In genomic region chr1:238331557-238331956, GRCh38 we compare ENCODE assay signal across 27 cellular contexts.
"Had no signal": no experiment of that assay in that cellular context is flagged by ENCODE, and none has a peak within 500 bp of the region (broad histone marks: within the 10 kb centered on the region; RNA-seq: fewer than 3 reads in every experiment).

No MANE protein-coding gene starts in this region.

- H3K27ac ChIP-seq: ascending aorta, Peyer's patch had no signal

- H3K4me1 ChIP-seq: ascending aorta, Peyer's patch had no signal

- H3K36me3 Mint-ChIP-seq: activated CD8-positive, alpha-beta memory T cell treated with anti-CD3 and anti-CD28 coated beads, Interleukin-2, amount 10 ng/mL, durations not matched to agents 7 days and 5 days; activated naive CD4-positive, alpha-beta T cell treated with anti-CD3 and anti-CD28 coated beads, Interleukin-2, amount 50 U/mL, for 72 hours; brain had no signal

- H3K27ac Mint-ChIP-seq: activated B cell treated with CpG ODN at 0.5 μM for 24 hours; activated CD4-positive, alpha-beta T cell treated with anti-CD3 and anti-CD28 coated beads, Interleukin-2, amount 10 ng/mL, durations not matched to agents 24 days and 14 days; activated CD8-positive, alpha-beta memory T cell treated with anti-CD3 and anti-CD28 coated beads, Interleukin-2, amount 10 ng/mL, durations not matched to agents 7 days and 5 days; activated naive CD4-positive, alpha-beta T cell treated with anti-CD3 and anti-CD28 coated beads, Interleukin-2, amount 50 U/mL, for 72 hours; activated naive CD8-positive, alpha-beta T cell treated with anti-CD3 and anti-CD28 coated beads, Interleukin-2, amount 50 U/mL, for 24 hours; activated T-cell treated with anti-CD3 and anti-CD28 coated beads, Interleukin-2, amount 50 U/mL, for 24 hours; brain; T-helper 17 cell had no signal

- DNase-seq: activated B cell treated with CpG ODN at 0.5 μM for 24 hours; activated CD4-positive, alpha-beta T cell treated with anti-CD3 and anti-CD28 coated beads for 1 hour; activated CD4-positive, alpha-beta T cell treated with anti-CD3 and anti-CD28 coated beads, Interleukin-2, amount 10 ng/mL, durations not matched to agents 24 days and 14 days; activated CD4-positive, alpha-beta T cell treated with anti-CD3 and anti-CD28 coated beads, Interleukin-2, amount 50 U/mL, for 48 hours; activated CD8-positive, alpha-beta memory T cell treated with anti-CD3 and anti-CD28 coated beads, Interleukin-2, amount 10 ng/mL, durations not matched to agents 7 days and 5 days; activated effector memory CD4-positive, alpha-beta T cell treated with anti-CD3 and anti-CD28 coated beads, Interleukin-2, amount 50 U/mL, for 16 hours; activated naive CD4-positive, alpha-beta T cell treated with Interleukin-2 at 50 U/mL for 16 hours; activated naive CD8-positive, alpha-beta T cell treated with anti-CD3 and anti-CD28 coated beads, Interleukin-2, amount 50 U/mL, for 24 hours; activated T-cell treated with anti-CD3 and anti-CD28 coated beads, Interleukin-2, amount 50 U/mL, for 24 hours; amniotic stem cell; KG1; NCI-H1105 treated with DMSO at 0.1 percent for 48 hours; NCI-H146; NCI-H187 treated with DMSO at 0.1 percent for 48 hours; NCI-H2081 treated with DMSO at 0.1 percent for 48 hours; NCI-H446; NCI-H524; OCI-M1; Peyer's patch; SHP77; T-helper 17 cell; T-helper 9 cell had no signal

- H3K9me3 ChIP-seq: ascending aorta, Peyer's patch had no signal

- H3K4me3 Mint-ChIP-seq: activated B cell treated with CpG ODN at 0.5 μM for 24 hours; activated CD4-positive, alpha-beta T cell treated with anti-CD3 and anti-CD28 coated beads, Interleukin-2, amount 10 ng/mL, durations not matched to agents 24 days and 14 days; activated CD8-positive, alpha-beta memory T cell treated with anti-CD3 and anti-CD28 coated beads, Interleukin-2, amount 10 ng/mL, durations not matched to agents 7 days and 5 days; activated naive CD8-positive, alpha-beta T cell treated with anti-CD3 and anti-CD28 coated beads, Interleukin-2, amount 50 U/mL, for 24 hours; activated T-cell treated with anti-CD3 and anti-CD28 coated beads, Interleukin-2, amount 50 U/mL, for 24 hours; brain; central memory CD8-positive, alpha-beta T cell; T-helper 17 cell had no signal

- ATAC-seq: activated CD8-positive, alpha-beta memory T cell treated with anti-CD3 and anti-CD28 coated beads, Interleukin-2, amount 10 ng/mL, durations not matched to agents 7 days and 5 days; activated naive CD4-positive, alpha-beta T cell treated with anti-CD3 and anti-CD28 coated beads, Interleukin-2, amount 50 U/mL, for 72 hours; activated naive CD8-positive, alpha-beta T cell treated with anti-CD3 and anti-CD28 coated beads, Interleukin-2, amount 50 U/mL, for 24 hours; T-helper 17 cell had no signal

- H3K27me3 ChIP-seq: ascending aorta, Peyer's patch had no signal

- H3K36me3 ChIP-seq: ascending aorta, Peyer's patch had no signal

- H3K27me3 Mint-ChIP-seq: activated B cell treated with CpG ODN at 0.5 μM for 24 hours; activated CD4-positive, alpha-beta T cell treated with anti-CD3 and anti-CD28 coated beads, Interleukin-2, amount 10 ng/mL, durations not matched to agents 24 days and 14 days; activated CD8-positive, alpha-beta memory T cell treated with anti-CD3 and anti-CD28 coated beads, Interleukin-2, amount 10 ng/mL, durations not matched to agents 7 days and 5 days; activated naive CD8-positive, alpha-beta T cell treated with anti-CD3 and anti-CD28 coated beads, Interleukin-2, amount 50 U/mL, for 24 hours; activated T-cell treated with anti-CD3 and anti-CD28 coated beads, Interleukin-2, amount 50 U/mL, for 24 hours; central memory CD8-positive, alpha-beta T cell; T-helper 17 cell had no signal

- FAIRE-seq: TTC549 had no signal

- H3K4me1 Mint-ChIP-seq: activated B cell treated with CpG ODN at 0.5 μM for 24 hours; activated CD4-positive, alpha-beta T cell treated with anti-CD3 and anti-CD28 coated beads, Interleukin-2, amount 10 ng/mL, durations not matched to agents 24 days and 14 days; activated CD8-positive, alpha-beta memory T cell treated with anti-CD3 and anti-CD28 coated beads, Interleukin-2, amount 10 ng/mL, durations not matched to agents 7 days and 5 days; activated naive CD8-positive, alpha-beta T cell treated with anti-CD3 and anti-CD28 coated beads, Interleukin-2, amount 50 U/mL, for 24 hours; brain; central memory CD8-positive, alpha-beta T cell; T-helper 17 cell had no signal

- H3K4me3 ChIP-seq: ascending aorta, Peyer's patch had no signal
